ENCODE assay signal across 6 cellular contexts in the genomic region with DNA sequence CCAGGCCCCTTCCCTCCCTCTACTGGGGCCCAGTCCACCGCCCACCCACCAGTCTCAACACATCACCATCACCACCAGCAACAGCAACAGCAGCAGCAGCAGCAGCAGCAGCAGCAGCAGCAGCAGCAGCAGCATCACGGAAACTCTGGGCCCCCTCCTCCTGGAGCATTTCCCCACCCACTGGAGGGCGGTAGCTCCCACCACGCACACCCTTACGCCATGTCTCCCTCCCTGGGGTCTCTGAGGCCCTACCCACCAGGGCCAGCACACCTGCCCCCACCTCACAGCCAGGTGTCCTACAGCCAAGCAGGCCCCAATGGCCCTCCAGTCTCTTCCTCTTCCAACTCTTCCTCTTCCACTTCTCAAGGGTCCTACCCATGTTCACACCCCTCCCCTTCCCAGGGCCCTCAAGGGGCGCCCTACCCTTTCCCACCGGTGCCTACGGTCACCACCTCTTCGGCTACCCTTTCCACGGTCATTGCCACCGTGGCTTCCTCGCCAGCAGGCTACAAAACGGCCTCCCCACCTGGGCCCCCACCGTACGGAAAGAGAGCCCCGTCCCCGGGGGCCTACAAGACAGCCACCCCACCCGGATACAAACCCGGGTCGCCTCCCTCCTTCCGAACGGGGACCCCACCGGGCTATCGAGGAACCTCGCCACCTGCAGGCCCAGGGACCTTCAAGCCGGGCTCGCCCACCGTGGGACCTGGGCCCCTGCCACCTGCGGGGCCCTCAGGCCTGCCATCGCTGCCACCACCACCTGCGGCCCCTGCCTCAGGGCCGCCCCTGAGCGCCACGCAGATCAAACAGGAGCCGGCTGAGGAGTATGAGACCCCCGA. TPM values are rescaled to one million over a fixed set of nuclear protein-coding genes. Genes with fewer than 3 reads are reported as not detected.
DNase-seq lines count a peak whose midpoint lies in the region; ATAC-seq and TF ChIP-seq lines count a peak whose summit lies in the region.

No MANE protein-coding gene starts in this region.

- peak overlapping the region; percentile 46 for H4K12ac ChIP-seq in trophoblast cell (ENCODE audit: low read depth, low read length)

- ATAC-seq in HG03378 (IDR thresholded peaks at IDR 0.05; ENCODE audit: unreplicated experiment) = no peak

- peaks cover 8% of the 10 kb centered on the region for H3K79me2 ChIP-seq in trophoblast cell (ENCODE audit: control insufficient read depth, insufficient read depth, low read length, poor library complexity)

- H3K4me3 ChIP-seq in choroid plexus epithelial cell (ENCODE audit: low read depth, low read length) = peak overlapping the region; percentile 74
- H3K4me3 ChIP-seq in trophoblast cell (ENCODE audit: low read depth, low read length) = peak overlapping the region; percentile 54

- no peak overlapping the region for H3K23ac ChIP-seq in trophoblast cell (ENCODE audit: low read length)

- WGBS in trophoblast cell (ENCODE audit: extremely low coverage, insufficient coverage, insufficient read length) = no CpG with 5 or more reads among the region's 36 CpGs

- no peaks in the 10 kb centered on the region for H3K27me3 ChIP-seq in trophoblast cell (ENCODE audit: insufficient read depth, low read length)

- no peak overlapping the region for H3K14ac ChIP-seq in trophoblast cell (ENCODE audit: low read length)

- H2AK5ac ChIP-seq in trophoblast cell (ENCODE audit: low read length) = no peak overlapping the region

- peaks cover 5 to 9% of the 10 kb centered on the region in 2 experiments for H3K4me1 ChIP-seq in trophoblast cell (ENCODE audit: control insufficient read depth in 1 of 2, insufficient read depth in 2 of 2, low read length in 2 of 2)

- H3K79me1 ChIP-seq in trophoblast cell (ENCODE audit: low read length) = peaks cover 8% of the 10 kb centered on the region

- no peaks in the 10 kb centered on the region for H3K9me3 ChIP-seq in trophoblast cell (ENCODE audit: insufficient read depth, low read depth, low read length)

- peaks cover 66 to 74% of the 10 kb centered on the region in 2 experiments for H3K36me3 ChIP-seq in trophoblast cell (ENCODE audit: control insufficient read depth in 1 of 2, insufficient read depth in 2 of 2, low read length in 2 of 2)

- H2BK12ac ChIP-seq in trophoblast cell (ENCODE audit: low read length) = no peak overlapping the region

- H3K9ac ChIP-seq in trophoblast cell (ENCODE audit: low read length) = no peak overlapping the region

- peak overlapping the region; percentile 72 for H3K4me2 ChIP-seq in trophoblast cell (ENCODE audit: low read length)

- peak; percentile 8 for TF ChIP-seq CTCF in GM12873 (IDR thresholded peaks at IDR 0.05; ENCODE audit: insufficient read depth, low read depth, low read length, missing control alignments)
- TF ChIP-seq CTCF in choroid plexus epithelial cell (conservative IDR thresholded peaks at IDR 0.05; ENCODE audit: low read depth, low read length) = no peak

- H3K27ac ChIP-seq in trophoblast cell (ENCODE audit: low read depth, low read length) = peak overlapping the region; percentile 70

- H3K18ac ChIP-seq in trophoblast cell (ENCODE audit: low read length) = no peak overlapping the region

- DNase-seq in NCI-H1694 treated with DMSO at 0.1 percent for 48 hours (lab: John Stamatoyannopoulos, UW) = peak; percentile 76
- DNase-seq in choroid plexus epithelial cell (ENCODE audit: low read depth) = no peak
- DNase-seq in trophoblast cell = no peak
- no peak for DNase-seq in glomerular visceral epithelial cell (ENCODE audit: extremely low spot score)

- peak overlapping the region; percentile 59 for H4K8ac ChIP-seq in trophoblast cell (ENCODE audit: low read depth, low read length)

- H2BK120ac ChIP-seq in trophoblast cell (ENCODE audit: insufficient read depth, low read length, poor library complexity) = no peak overlapping the region

- no peak overlapping the region for H2BK5ac ChIP-seq in trophoblast cell (ENCODE audit: low read depth, low read length, poor library complexity)

- H4K91ac ChIP-seq in trophoblast cell (ENCODE audit: low read depth, low read length) = no peak overlapping the region

- no peak overlapping the region for H3K4ac ChIP-seq in trophoblast cell (ENCODE audit: low read depth, low read length)

- H2AFZ ChIP-seq in trophoblast cell (ENCODE audit: insufficient read depth, low read length, poor library complexity) = no peak overlapping the region

RNA-seq across cellular contexts. Expression of gene RNU7-1, which starts 6.8 kb away (rescaled TPM):
- polyA plus RNA-seq in trophoblast cell (2013) = not detected in 2 replicates

RNA-seq across cellular contexts. Expression of gene C12orf57, which starts 7.0 kb away (rescaled TPM):
- polyA plus RNA-seq in trophoblast cell (2013) = 141 and 142 TPM in 2 replicates

RNA-seq across cellular contexts. Expression of gene ATN1, which starts 9.1 kb away (rescaled TPM):
- 123 TPM in 2 replicates for polyA plus RNA-seq in trophoblast cell (2013)

RNA-seq across cellular contexts. Expression of gene PTPN6, which starts 14.3 kb away (rescaled TPM):
- polyA plus RNA-seq in trophoblast cell (2013) = 19.7 and 21.5 TPM in 2 replicates

RNA-seq across cellular contexts. Expression of gene ENO2, which starts 22.5 kb away (rescaled TPM):
- polyA plus RNA-seq in trophoblast cell (2013) = 3.6 and 3.8 TPM in 2 replicates
